13 cellular contexts compared by ENCODE assay signal in genomic region chr22:46352276-46352675, GRCh38.
"Had no signal": no experiment of that assay in that cellular context is flagged by ENCODE, and none has a peak within 500 bp of the region (broad histone marks: within the 10 kb centered on the region; RNA-seq: fewer than 3 reads in every experiment).

No MANE protein-coding gene starts in this region.

- H3K27me3 ChIP-seq: gastrocnemius medialis had no signal

- ATAC-seq: left colon; stimulated activated naive CD8-positive, alpha-beta T cell treated with anti-CD3 and anti-CD28 coated beads, Interleukin-15, amount 100 ng/mL, for 72 hours had no signal

- H3K27ac ChIP-seq: coronary artery had no signal

- H3K9me3 Mint-ChIP-seq: activated T-helper 1 cell treated with anti-CD3 and anti-CD28 coated beads, Interleukin-12 subunit alpha, Interleukin-12 subunit beta, Interleukin-2, Interleukin-4 antibody, amounts not matched to agents 30 ng/mL and 10 ng/mL and 1 ng/mL, durations not matched to agents 14 hours and 24 hours and 36 hours; central memory CD8-positive, alpha-beta T cell; nephron progenitor cell; stimulated activated naive CD8-positive, alpha-beta T cell treated with anti-CD3 and anti-CD28 coated beads, Interleukin-15, amount 100 ng/mL, for 72 hours; T-helper 2 cell treated with Interferon-gamma antibody and Interleukin-4, amounts not matched to agents 5 μg/mL and 100 μg/mL, for 36 hours had no signal

- DNase-seq: activated CD4-positive, alpha-beta T cell treated with anti-CD3 and anti-CD28 coated beads, Interleukin-2, amount 50 U/mL, for 4 hours; activated gamma-delta T cell treated with Interleukin-2 at 50 U/mL for 16 hours; amniotic stem cell; left colon; nephron progenitor cell; stimulated activated CD4-positive, alpha-beta T cell treated with anti-CD3 and anti-CD28 coated beads, Interleukin-2, amount 100 ng/mL, for 24 hours; stimulated activated naive CD8-positive, alpha-beta T cell treated with anti-CD3 and anti-CD28 coated beads, Interleukin-15, amount 100 ng/mL, for 72 hours had no signal

- H3K27me3 Mint-ChIP-seq: activated naive CD8-positive, alpha-beta T cell; central memory CD8-positive, alpha-beta T cell; stimulated activated naive CD8-positive, alpha-beta T cell treated with anti-CD3 and anti-CD28 coated beads, Interleukin-15, amount 100 ng/mL, for 72 hours had no signal

- H3K4me3 ChIP-seq: coronary artery, gastrocnemius medialis had no signal

- H3K9me3 ChIP-seq: gastrocnemius medialis had no signal

- H3K4me3 Mint-ChIP-seq: activated naive CD8-positive, alpha-beta T cell; activated T-helper 1 cell treated with anti-CD3 and anti-CD28 coated beads, Interleukin-12 subunit alpha, Interleukin-12 subunit beta, Interleukin-2, Interleukin-4 antibody, amounts not matched to agents 30 ng/mL and 10 ng/mL and 1 ng/mL, durations not matched to agents 14 hours and 24 hours and 36 hours; central memory CD8-positive, alpha-beta T cell; nephron progenitor cell; stimulated activated naive CD8-positive, alpha-beta T cell treated with anti-CD3 and anti-CD28 coated beads, Interleukin-15, amount 100 ng/mL, for 72 hours; T-helper 2 cell treated with Interferon-gamma antibody and Interleukin-4, amounts not matched to agents 5 μg/mL and 100 μg/mL, for 36 hours had no signal

- H3K27ac Mint-ChIP-seq: activated naive CD8-positive, alpha-beta T cell; activated T-helper 1 cell treated with anti-CD3 and anti-CD28 coated beads, Interleukin-12 subunit alpha, Interleukin-12 subunit beta, Interleukin-2, Interleukin-4 antibody, amounts not matched to agents 30 ng/mL and 10 ng/mL and 1 ng/mL, durations not matched to agents 14 hours and 24 hours and 36 hours; nephron progenitor cell; stimulated activated naive CD8-positive, alpha-beta T cell treated with anti-CD3 and anti-CD28 coated beads, Interleukin-15, amount 100 ng/mL, for 72 hours; T-helper 2 cell treated with Interferon-gamma antibody and Interleukin-4, amounts not matched to agents 5 μg/mL and 100 μg/mL, for 36 hours had no signal
